ENCODE assay signal across 25 cellular contexts in genomic region chr3:39965461-39965860, GRCh38.
DNase-seq lines count a peak whose midpoint lies in the region; ATAC-seq and TF ChIP-seq lines count a peak whose summit lies in the region.
"Had no signal": no experiment of that assay in that cellular context is flagged by ENCODE, and none has a peak within 500 bp of the region (broad histone marks: within the 10 kb centered on the region; RNA-seq: fewer than 3 reads in every experiment).

No MANE protein-coding gene starts in this region.

- no peak overlapping the region for H3K9ac ChIP-seq in mesendoderm (ENCODE audit: low read length)
- H3K9ac ChIP-seq: BLaER1 treated with 17β-estradiol and CSF1 and Interleukin-3, amounts not matched to agents 10 nM and 100 nM had no signal

- CTCF ChIA-PET in OCI-LY7 (lab: Charles Lee; ENCODE audit: unreplicated experiment) = no interaction called here

- H3K9me3 Mint-ChIP-seq in stimulated activated naive CD8-positive, alpha-beta T cell treated with anti-CD3 and anti-CD28 coated beads, Interleukin-15, amount 100 ng/mL, for 72 hours = no peaks in the 10 kb centered on the region
- H3K9me3 Mint-ChIP-seq: CD4-positive, alpha-beta T cell; CD8-positive, alpha-beta T cell had no signal

- H3K4me2 ChIP-seq in mesendoderm (ENCODE audit: low read length) (no peak overlapping the region), OCI-LY7 (ENCODE audit: low read length) (no peak overlapping the region)
- H3K4me2 ChIP-seq: A549; BLaER1 treated with 17β-estradiol and CSF1 and Interleukin-3, amounts not matched to agents 10 nM and 100 nM had no signal

- H3K4ac ChIP-seq in mesendoderm (ENCODE audit: low read depth, low read length) = no peak overlapping the region

- no peaks in the 10 kb centered on the region for H3K79me1 ChIP-seq in mesendoderm (ENCODE audit: low read length)

- no TSS peak for BruUV-seq in OCI-LY7 (replicated peaks; lab: Mats Ljungman, UMichigan)

- DNase-seq in NCI-H82 (lab: John Stamatoyannopoulos, UW) = peak; percentile 38
- no peak for DNase-seq in NCI-H82 treated with DMSO at 0.1 percent for 48 hours (lab: John Stamatoyannopoulos, UW; ENCODE audit: unreplicated experiment)
- peak; percentile 52 for DNase-seq in WERI-Rb-1
- peak; percentile 26 for DNase-seq in mesendoderm
- no peak for DNase-seq in T-helper 9 cell
- DNase-seq in stimulated activated naive CD8-positive, alpha-beta T cell treated with anti-CD3 and anti-CD28 coated beads, Interleukin-15, amount 100 ng/mL, for 72 hours = no peak
- no peak for DNase-seq in OCI-LY7 (ENCODE audit: low spot score)
- DNase-seq: AML-193; Caco-2; Calu3; CD4-positive, alpha-beta T cell; CD8-positive, alpha-beta T cell; DMS 273 treated with DMSO at 0.1 percent for 48 hours; DMS153; DMS53; DMS79; DND-41; EL; GDM1 had no signal

- H3K9me2 ChIP-seq in OCI-LY7 (ENCODE audit: insufficient read depth, low read length) = no peaks in the 10 kb centered on the region

- no peak overlapping the region for H3K27ac Mint-ChIP-seq in stimulated activated naive CD8-positive, alpha-beta T cell treated with anti-CD3 and anti-CD28 coated beads, Interleukin-15, amount 100 ng/mL, for 72 hours
- H3K27ac Mint-ChIP-seq: B cell; CD4-positive, alpha-beta T cell; CD8-positive, alpha-beta T cell had no signal

- intact Hi-C loops in OCI-LY7 (cut with micrococcal nuclease; ENCODE audit: unreplicated experiment) = no loop called here

- POLR2A ChIA-PET in OCI-LY7 (lab: Charles Lee) = no interaction called here

- H3K27me3 Mint-ChIP-seq in stimulated activated naive CD8-positive, alpha-beta T cell treated with anti-CD3 and anti-CD28 coated beads, Interleukin-15, amount 100 ng/mL, for 72 hours = peaks cover 11% of the 10 kb centered on the region

- no peaks in the 10 kb centered on the region for H3K9me3 ChIP-seq in WERI-Rb-1 (ENCODE audit: severe bottlenecking)
- no peaks in the 10 kb centered on the region for H3K9me3 ChIP-seq in OCI-LY7 (ENCODE audit: low read length)
- H3K9me3 ChIP-seq: A549, Caco-2 had no signal

- no peak overlapping the region for H2BK15ac ChIP-seq in mesendoderm (replicated peaks; ENCODE audit: low read depth)

- H3K27ac ChIP-seq in WERI-Rb-1 = no peak overlapping the region
- no peak overlapping the region for H3K27ac ChIP-seq in mesendoderm (ENCODE audit: low read depth, low read length)
- H3K27ac ChIP-seq in OCI-LY7 (ENCODE audit: low read depth, low read length, poor library complexity, severe bottlenecking) = no peak overlapping the region
- H3K27ac ChIP-seq: 22Rv1; A549; BLaER1 treated with 17β-estradiol and CSF1 and Interleukin-3, amounts not matched to agents 10 nM and 100 nM; C4-2B had no signal

- H3K4me3 ChIP-seq in WERI-Rb-1 (ENCODE audit: low read depth, low read length) (no peak overlapping the region), mesendoderm (ENCODE audit: low read length) (no peak overlapping the region), OCI-LY7 (ENCODE audit: low read depth, low read length, poor library complexity, severe bottlenecking) (no peak overlapping the region)
- H3K4me3 ChIP-seq: A549; BLaER1 treated with 17β-estradiol and CSF1 and Interleukin-3, amounts not matched to agents 10 nM and 100 nM; GM12878 had no signal

- no peak overlapping the region for H2BK120ac ChIP-seq in mesendoderm (ENCODE audit: low read depth, low read length)

- no peak overlapping the region for H4K8ac ChIP-seq in mesendoderm (ENCODE audit: low read depth, low read length)

- H3K27me3 ChIP-seq in WERI-Rb-1 (ENCODE audit: insufficient read depth, low read depth, severe bottlenecking) = peaks cover 21% of the 10 kb centered on the region
- no peaks in the 10 kb centered on the region for H3K27me3 ChIP-seq in mesendoderm (ENCODE audit: insufficient read depth, low read length, poor library complexity)
- H3K27me3 ChIP-seq: BLaER1 treated with 17β-estradiol and CSF1 and Interleukin-3, amounts not matched to agents 10 nM and 100 nM had no signal

- H3K79me2 ChIP-seq in mesendoderm (ENCODE audit: control insufficient read depth, insufficient read depth, low read length) (no peaks in the 10 kb centered on the region), OCI-LY7 (ENCODE audit: insufficient read depth, low read depth, low read length) (no peaks in the 10 kb centered on the region)

- no peak for ATAC-seq in stimulated activated naive CD8-positive, alpha-beta T cell treated with anti-CD3 and anti-CD28 coated beads, Interleukin-15, amount 100 ng/mL, for 72 hours
- ATAC-seq: A549; CD8-positive, alpha-beta T cell; GM12878 had no signal

- H3K4me3 Mint-ChIP-seq in stimulated activated naive CD8-positive, alpha-beta T cell treated with anti-CD3 and anti-CD28 coated beads, Interleukin-15, amount 100 ng/mL, for 72 hours = no peak overlapping the region
- H3K4me3 Mint-ChIP-seq: B cell; CD4-positive, alpha-beta T cell; CD8-positive, alpha-beta T cell had no signal

- H3K4me1 ChIP-seq in mesendoderm (ENCODE audit: control insufficient read depth, low read depth, low read length) (no peaks in the 10 kb centered on the region), OCI-LY7 (ENCODE audit: insufficient read depth, low read length, poor library complexity, severe bottlenecking) (no peaks in the 10 kb centered on the region)
- H3K4me1 ChIP-seq: A549, Caco-2 had no signal

- H3K4me1 Mint-ChIP-seq in stimulated activated naive CD8-positive, alpha-beta T cell treated with anti-CD3 and anti-CD28 coated beads, Interleukin-15, amount 100 ng/mL, for 72 hours = no peaks in the 10 kb centered on the region
- H3K4me1 Mint-ChIP-seq: B cell had no signal

- H2BK5ac ChIP-seq in mesendoderm (ENCODE audit: low read length) = no peak overlapping the region

- H4K5ac ChIP-seq in mesendoderm (ENCODE audit: low read length) = no peak overlapping the region

- no peak overlapping the region for H3K23ac ChIP-seq in mesendoderm (ENCODE audit: low read length)

- H3K36me3 ChIP-seq in WERI-Rb-1 = no peaks in the 10 kb centered on the region
- no peaks in the 10 kb centered on the region for H3K36me3 ChIP-seq in mesendoderm (ENCODE audit: control insufficient read depth, insufficient read depth, low read length)
- H3K36me3 ChIP-seq in OCI-LY7 (ENCODE audit: insufficient read depth, low read length) = no peaks in the 10 kb centered on the region
- H3K36me3 ChIP-seq: BLaER1 treated with 17β-estradiol and CSF1 and Interleukin-3, amounts not matched to agents 10 nM and 100 nM had no signal

- H2AFZ ChIP-seq in OCI-LY7 (ENCODE audit: low read length) = no peak overlapping the region

- no peaks in the 10 kb centered on the region for H4K20me1 ChIP-seq in OCI-LY7 (ENCODE audit: insufficient read depth, low read length)
- H4K20me1 ChIP-seq: BLaER1 treated with 17β-estradiol and CSF1 and Interleukin-3, amounts not matched to agents 10 nM and 100 nM had no signal

- TF ChIP-seq CTCF in WERI-Rb-1 (IDR thresholded peaks at IDR 0.05; ENCODE audit: low read depth, low read length) (no peak), OCI-LY7 (conservative IDR thresholded peaks at IDR 0.05; ENCODE audit: low read length) (no peak)

- H3K18ac ChIP-seq in mesendoderm (ENCODE audit: low read length) = no peak overlapping the region

- H2AK5ac ChIP-seq in mesendoderm (ENCODE audit: low read length) = no peak overlapping the region

- H3K56ac ChIP-seq in mesendoderm (ENCODE audit: low read length) = no peak overlapping the region

Comparison
In these comparisons a context has a peak if more than half of its experiments do, and no peak if none do; other contexts are left out.
1. DNase-seq: peak in NCI-H82 (single experiment), WERI-Rb-1 (single experiment) and mesendoderm (single experiment); none in NCI-H82 treated with DMSO at 0.1 percent for 48 hours (single experiment), T-helper 9 cell (single experiment), stimulated activated naive CD8-positive, alpha-beta T cell treated with anti-CD3 and anti-CD28 coated beads, Interleukin-15, amount 100 ng/mL, for 72 hours (0 of 2) and OCI-LY7 (single experiment).